13 cellular contexts compared by ENCODE assay signal in the genomic region with DNA sequence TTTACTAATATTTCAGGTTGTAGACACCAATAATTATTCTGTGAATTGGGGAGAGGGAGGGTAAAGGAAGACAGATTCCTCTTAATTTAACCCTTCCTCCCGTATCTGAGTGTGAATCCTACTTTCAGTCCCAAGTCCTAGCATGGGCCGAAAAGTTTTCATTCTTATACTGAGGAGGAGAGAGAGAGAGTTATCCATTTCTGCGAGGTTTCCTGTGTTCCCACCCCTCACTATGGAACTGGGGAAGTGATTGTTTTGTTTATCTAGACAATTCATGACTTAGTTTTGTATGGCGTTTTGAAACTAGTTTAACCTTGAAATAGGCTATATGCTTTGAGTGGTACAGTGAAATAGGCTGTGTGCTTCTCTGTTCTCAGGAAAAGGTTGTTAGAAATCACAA.
DNase-seq lines count a peak whose midpoint lies in the region; ATAC-seq and TF ChIP-seq lines count a peak whose summit lies in the region.
"Had no signal": no experiment of that assay in that cellular context is flagged by ENCODE, and none has a peak within 500 bp of the region (broad histone marks: within the 10 kb centered on the region; RNA-seq: fewer than 3 reads in every experiment).

No MANE protein-coding gene starts in this region.

- H3K27me3 ChIP-seq in CD8-positive, alpha-beta T cell (ENCODE audit: insufficient read depth, low read length): peaks cover 16% of the 10 kb centered on the region
- peaks cover 47% of the 10 kb centered on the region for H3K27me3 ChIP-seq in HUES48 (ENCODE audit: control insufficient read depth, insufficient read depth, low read length)
- no peaks in the 10 kb centered on the region for H3K27me3 ChIP-seq in brain microvascular endothelial cell (replicated peaks)
- H3K27me3 ChIP-seq: MG63 had no signal

- H3K9me3 Mint-ChIP-seq in CD8-positive, alpha-beta T cell: no peaks in the 10 kb centered on the region
- no peaks in the 10 kb centered on the region for H3K9me3 Mint-ChIP-seq in naive thymus-derived CD8-positive, alpha-beta T cell

- POLR2A ChIA-PET in CD8-positive, alpha-beta T cell (lab: Charles Lee): no interaction called here
- POLR2A ChIA-PET in naive thymus-derived CD8-positive, alpha-beta T cell (lab: Charles Lee): no interaction called here

- H3K36me3 Mint-ChIP-seq in CD8-positive, alpha-beta T cell: no peaks in the 10 kb centered on the region
- H3K36me3 Mint-ChIP-seq in naive thymus-derived CD8-positive, alpha-beta T cell: no peaks in the 10 kb centered on the region

- DNase-seq in CD8-positive, alpha-beta T cell: no peak
- DNase-seq in brain microvascular endothelial cell: no peak
- DNase-seq in naive thymus-derived CD8-positive, alpha-beta T cell: no peak
- DNase-seq in DMS79 treated with DMSO at 0.1 percent for 48 hours (lab: John Stamatoyannopoulos, UW): no peak
- no peak for DNase-seq in foreskin melanocyte
- DNase-seq: NCI-H446 treated with DMSO at 0.1 percent for 48 hours had no signal

- H3K27ac ChIP-seq in CD8-positive, alpha-beta T cell (ENCODE audit: low read depth, low read length): no peak overlapping the region
- H3K27ac ChIP-seq in HUES48 (ENCODE audit: low read depth, low read length) (no peak overlapping the region), brain microvascular endothelial cell (no peak overlapping the region)
- H3K27ac ChIP-seq: HL-60, skin epidermis, VCaP had no signal

- in situ Hi-C loops in brain microvascular endothelial cell (cut with HindIII; ENCODE audit: low pct_ligation_motif_present, low sequenced_read_pairs): loop anchor here (25.0 kb wide), 1 partner anchor 408 kb away; no protein-coding TSS in a partner anchor

- H3K27ac Mint-ChIP-seq in CD8-positive, alpha-beta T cell: no peak overlapping the region
- no peak overlapping the region for H3K27ac Mint-ChIP-seq in naive thymus-derived CD8-positive, alpha-beta T cell

- TF ChIP-seq CTCF in CD8-positive, alpha-beta T cell (IDR thresholded peaks at IDR 0.05): no peak
- no peak for TF ChIP-seq CTCF in brain microvascular endothelial cell (IDR thresholded peaks at IDR 0.05; ENCODE audit: low read depth, low read length, missing control alignments)

- H3K4me1 ChIP-seq in CD8-positive, alpha-beta T cell (ENCODE audit: insufficient read depth, low read length): peaks cover 11% of the 10 kb centered on the region
- H3K4me1 ChIP-seq in HUES48 (ENCODE audit: control insufficient read depth, insufficient read depth, low read length): peaks cover 36% of the 10 kb centered on the region

- peak overlapping the region; percentile 51 for H3K4me3 Mint-ChIP-seq in CD8-positive, alpha-beta T cell
- peak overlapping the region in 8 of 10 donors; percentile 52 to 79 (median 68) for H3K4me3 Mint-ChIP-seq in naive thymus-derived CD8-positive, alpha-beta T cell

- peaks cover 13% of the 10 kb centered on the region for H3K4me1 Mint-ChIP-seq in CD8-positive, alpha-beta T cell (ENCODE audit: low read depth)
- H3K4me1 Mint-ChIP-seq in naive thymus-derived CD8-positive, alpha-beta T cell: peaks cover 9 to 22% (median 13%) of the 10 kb centered on the region in 4 donors

- H3K36me3 ChIP-seq in CD8-positive, alpha-beta T cell (ENCODE audit: insufficient read depth, low read length): no peaks in the 10 kb centered on the region
- H3K36me3 ChIP-seq in HUES48 (ENCODE audit: control insufficient read depth, insufficient read depth, low read length) (no peaks in the 10 kb centered on the region), brain microvascular endothelial cell (replicated peaks) (no peaks in the 10 kb centered on the region)
- H3K36me3 ChIP-seq: MG63 had no signal

- no peak overlapping the region for H3K4me3 ChIP-seq in CD8-positive, alpha-beta T cell (ENCODE audit: low read depth, low read length)
- H3K4me3 ChIP-seq in HUES48 (ENCODE audit: low read depth, low read length) (peak overlapping the region; percentile 48), brain microvascular endothelial cell (ENCODE audit: low read depth, low read length) (peak overlapping the region; percentile 56)

- no peak overlapping the region for H3K9ac ChIP-seq in HUES48 (ENCODE audit: low read depth, low read length)

- CTCF ChIA-PET in CD8-positive, alpha-beta T cell (lab: Charles Lee): interaction anchor here (0.6 to 2.3 kb wide), 8 partner anchors 8 to 1092 kb away, joined by 3 to 9 read pairs (median 5); no protein-coding TSS in a partner anchor

- peaks cover 59% of the 10 kb centered on the region for H3K27me3 Mint-ChIP-seq in CD8-positive, alpha-beta T cell (ENCODE audit: low read depth)
- peaks cover 42 to 79% (median 52%) of the 10 kb centered on the region in 5 donors for H3K27me3 Mint-ChIP-seq in naive thymus-derived CD8-positive, alpha-beta T cell

- H3K9me3 ChIP-seq in CD8-positive, alpha-beta T cell (ENCODE audit: low read length): no peaks in the 10 kb centered on the region
- H3K9me3 ChIP-seq in HUES48 (ENCODE audit: control insufficient read depth, insufficient read depth, low read length): no peaks in the 10 kb centered on the region
- H3K9me3 ChIP-seq: MG63 had no signal

- intact Hi-C loops in CD8-positive, alpha-beta T cell (cut with DNase I, micrococcal nuclease): loop anchor here (1.0 to 5.0 kb wide), 7 partner anchors 257 to 1817 kb away; no protein-coding TSS in a partner anchor

- ATAC-seq in CD8-positive, alpha-beta T cell: no peak
- no peak for ATAC-seq in naive thymus-derived CD8-positive, alpha-beta T cell
- ATAC-seq in HG03565 (IDR thresholded peaks at IDR 0.05; ENCODE audit: unreplicated experiment): no peak
- no peak for ATAC-seq in HG02885 (IDR thresholded peaks at IDR 0.05; ENCODE audit: poor library complexity, unreplicated experiment)
